Comparison of ENCODE assay signal across 20 cellular contexts in the genomic region with DNA sequence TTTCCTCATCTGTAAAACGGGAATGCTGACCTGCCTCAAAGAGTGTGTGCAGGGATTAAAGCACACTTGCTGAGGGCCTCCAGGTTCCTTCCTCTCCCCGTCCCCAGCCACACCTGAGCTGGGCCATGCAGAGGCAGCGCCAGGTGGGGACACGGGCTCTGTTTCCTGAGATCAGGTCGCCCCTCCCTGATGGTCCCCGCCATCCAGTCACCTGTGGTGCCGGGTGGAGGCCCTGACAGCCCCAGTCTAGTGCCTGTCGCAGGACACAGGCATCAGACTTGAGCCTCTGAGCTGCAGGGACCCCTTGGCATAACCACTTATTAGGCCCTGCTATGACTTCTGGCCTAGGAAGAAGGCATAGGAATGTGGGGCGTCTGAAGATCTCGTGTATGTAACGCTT. TPM values are rescaled to one million over a fixed set of nuclear protein-coding genes. Genes with fewer than 3 reads are reported as not detected.
DNase-seq lines count a peak whose midpoint lies in the region; ATAC-seq and TF ChIP-seq lines count a peak whose summit lies in the region.
"Had no signal": no experiment of that assay in that cellular context is flagged by ENCODE, and none has a peak within 500 bp of the region (broad histone marks: within the 10 kb centered on the region; RNA-seq: fewer than 3 reads in every experiment).

No MANE protein-coding gene starts in this region.

- H3K4me1 Mint-ChIP-seq in activated CD4-positive, alpha-beta T cell treated with anti-CD3 and anti-CD28 coated beads, Interleukin-2, amount 10 ng/mL, durations not matched to agents 24 days and 14 days, result no peaks in the 10 kb centered on the region
- H3K4me1 Mint-ChIP-seq in activated CD4-positive, alpha-beta T cell treated with anti-CD3 and anti-CD28 coated beads, Interleukin-2, amount 10 ng/mL, durations not matched to agents 7 days and 5 days, result no peaks in the 10 kb centered on the region
- H3K4me1 Mint-ChIP-seq: CD4-positive, CD25-positive, alpha-beta regulatory T cell; H9 had no signal

- H3K36me3 ChIP-seq in BE2C (peaks cover 64% of the 10 kb centered on the region), WERI-Rb-1 (peaks cover 32% of the 10 kb centered on the region), parathyroid adenoma (ENCODE audit: control insufficient read depth, insufficient read depth, low read length) (no peaks in the 10 kb centered on the region), breast epithelium (no peaks in the 10 kb centered on the region)

- H3K27ac ChIP-seq in WERI-Rb-1, result peak overlapping the region; percentile 89
- peak overlapping the region; percentile 97 for H3K27ac ChIP-seq in parathyroid adenoma
- H3K27ac ChIP-seq in breast epithelium, result no peak overlapping the region
- H3K27ac ChIP-seq: BLaER1, C4-2B, GM23248 had no signal

- no peak for TF ChIP-seq POLR2A in breast epithelium (IDR thresholded peaks at IDR 0.05)

- H3K4me3 Mint-ChIP-seq in activated CD4-positive, alpha-beta T cell treated with anti-CD3 and anti-CD28 coated beads, Interleukin-2, amount 10 ng/mL, durations not matched to agents 24 days and 14 days, result no peak overlapping the region
- H3K4me3 Mint-ChIP-seq in activated CD4-positive, alpha-beta T cell treated with anti-CD3 and anti-CD28 coated beads, Interleukin-2, amount 10 ng/mL, durations not matched to agents 7 days and 5 days, result no peak overlapping the region
- H3K4me3 Mint-ChIP-seq: CD4-positive, CD25-positive, alpha-beta regulatory T cell; CD8-positive, alpha-beta T cell; H9 had no signal

- ATAC-seq in esophagus mucosa, result no peak
- ATAC-seq: CD8-positive, alpha-beta T cell; HCT116 had no signal

- H3K9me3 ChIP-seq in BE2C, result no peaks in the 10 kb centered on the region
- H3K9me3 ChIP-seq in WERI-Rb-1 (ENCODE audit: severe bottlenecking), result no peaks in the 10 kb centered on the region
- H3K9me3 ChIP-seq in parathyroid adenoma (ENCODE audit: control insufficient read depth, low read length), result no peaks in the 10 kb centered on the region
- H3K9me3 ChIP-seq in breast epithelium, result no peaks in the 10 kb centered on the region
- H3K9me3 ChIP-seq: BLaER1, Caco-2 had no signal

- intact Hi-C loops in activated CD4-positive, alpha-beta T cell treated with anti-CD3 and anti-CD28 coated beads, Interleukin-2, amount 10 ng/mL, durations not matched to agents 24 days and 14 days (cut with micrococcal nuclease), result no loop called here
- intact Hi-C loops in breast epithelium (cut with DNase I; ENCODE audit: low total_unique reads), result no loop called here

- H3K9me3 Mint-ChIP-seq in activated CD4-positive, alpha-beta T cell treated with anti-CD3 and anti-CD28 coated beads, Interleukin-2, amount 10 ng/mL, durations not matched to agents 24 days and 14 days, result no peaks in the 10 kb centered on the region
- H3K9me3 Mint-ChIP-seq in activated CD4-positive, alpha-beta T cell treated with anti-CD3 and anti-CD28 coated beads, Interleukin-2, amount 10 ng/mL, durations not matched to agents 7 days and 5 days, result no peaks in the 10 kb centered on the region
- H3K9me3 Mint-ChIP-seq: CD4-positive, CD25-positive, alpha-beta regulatory T cell; CD8-positive, alpha-beta T cell; H9 had no signal

- H3K4me2 ChIP-seq in parathyroid adenoma (ENCODE audit: low read length), result no peak overlapping the region
- H3K4me2 ChIP-seq: BLaER1 had no signal

- no peaks in the 10 kb centered on the region for H3K36me3 Mint-ChIP-seq in activated CD4-positive, alpha-beta T cell treated with anti-CD3 and anti-CD28 coated beads, Interleukin-2, amount 10 ng/mL, durations not matched to agents 24 days and 14 days (ENCODE audit: low read depth)
- no peaks in the 10 kb centered on the region for H3K36me3 Mint-ChIP-seq in activated CD4-positive, alpha-beta T cell treated with anti-CD3 and anti-CD28 coated beads, Interleukin-2, amount 10 ng/mL, durations not matched to agents 7 days and 5 days (ENCODE audit: low read depth)

- H3K9ac ChIP-seq in parathyroid adenoma, result no peak overlapping the region
- H3K9ac ChIP-seq: BLaER1, GM23248 had no signal

- peak overlapping the region; percentile 13 for H3K27ac Mint-ChIP-seq in activated CD4-positive, alpha-beta T cell treated with anti-CD3 and anti-CD28 coated beads, Interleukin-2, amount 10 ng/mL, durations not matched to agents 24 days and 14 days
- H3K27ac Mint-ChIP-seq in activated CD4-positive, alpha-beta T cell treated with anti-CD3 and anti-CD28 coated beads, Interleukin-2, amount 10 ng/mL, durations not matched to agents 7 days and 5 days, result no peak overlapping the region
- H3K27ac Mint-ChIP-seq: CD4-positive, CD25-positive, alpha-beta regulatory T cell; CD8-positive, alpha-beta T cell had no signal

- H3K79me2 ChIP-seq in parathyroid adenoma, result no peaks in the 10 kb centered on the region

- H2AFZ ChIP-seq in parathyroid adenoma, result no peak overlapping the region
- H2AFZ ChIP-seq: GM23248 had no signal

- H3K27me3 Mint-ChIP-seq in activated CD4-positive, alpha-beta T cell treated with anti-CD3 and anti-CD28 coated beads, Interleukin-2, amount 10 ng/mL, durations not matched to agents 24 days and 14 days, result no peaks in the 10 kb centered on the region
- H3K27me3 Mint-ChIP-seq in activated CD4-positive, alpha-beta T cell treated with anti-CD3 and anti-CD28 coated beads, Interleukin-2, amount 10 ng/mL, durations not matched to agents 7 days and 5 days, result no peaks in the 10 kb centered on the region
- H3K27me3 Mint-ChIP-seq: CD4-positive, CD25-positive, alpha-beta regulatory T cell had no signal

- CTCF ChIA-PET in activated CD4-positive, alpha-beta T cell treated with anti-CD3 and anti-CD28 coated beads, Interleukin-2, amount 10 ng/mL, durations not matched to agents 7 days and 5 days (lab: Charles Lee), result no interaction called here

- H3K4me1 ChIP-seq in BE2C (peaks cover 59% of the 10 kb centered on the region), parathyroid adenoma (peaks cover 59% of the 10 kb centered on the region), breast epithelium (no peaks in the 10 kb centered on the region)
- H3K4me1 ChIP-seq: Caco-2 had no signal

- H3K4me3 ChIP-seq in BE2C (ENCODE audit: low read depth, low read length) (no peak overlapping the region), WERI-Rb-1 (ENCODE audit: low read depth, low read length) (no peak overlapping the region), parathyroid adenoma (ENCODE audit: low read depth, low read length) (no peak overlapping the region), breast epithelium (no peak overlapping the region)
- H3K4me3 ChIP-seq: BLaER1, GM23248 had no signal

- H3K27me3 ChIP-seq in BE2C, result no peaks in the 10 kb centered on the region
- no peaks in the 10 kb centered on the region for H3K27me3 ChIP-seq in WERI-Rb-1 (ENCODE audit: insufficient read depth, low read depth, severe bottlenecking)
- no peaks in the 10 kb centered on the region for H3K27me3 ChIP-seq in parathyroid adenoma (ENCODE audit: control insufficient read depth, insufficient read depth, low read length)
- no peaks in the 10 kb centered on the region for H3K27me3 ChIP-seq in breast epithelium
- H3K27me3 ChIP-seq: BLaER1 had no signal

- TF ChIP-seq CTCF in BE2C (IDR thresholded peaks at IDR 0.05; ENCODE audit: low read depth, low read length), result no peak
- TF ChIP-seq CTCF in WERI-Rb-1 (IDR thresholded peaks at IDR 0.05; ENCODE audit: low read depth, low read length), result no peak
- no peak for TF ChIP-seq CTCF in parathyroid adenoma (IDR thresholded peaks at IDR 0.05)
- no peak for TF ChIP-seq CTCF in breast epithelium (IDR thresholded peaks at IDR 0.05)

- DNase-seq in activated CD4-positive, alpha-beta T cell treated with anti-CD3 and anti-CD28 coated beads, Interleukin-2, amount 10 ng/mL, durations not matched to agents 24 days and 14 days, result no peak
- DNase-seq in activated CD4-positive, alpha-beta T cell treated with anti-CD3 and anti-CD28 coated beads, Interleukin-2, amount 10 ng/mL, durations not matched to agents 7 days and 5 days, result no peak
- DNase-seq in BE2C, result peak; percentile 54
- DNase-seq in WERI-Rb-1, result no peak
- no peak for DNase-seq in NCI-H774 (lab: John Stamatoyannopoulos, UW)
- DNase-seq in breast epithelium (ENCODE audit: low spot score in 2 of 2), result no peak
- DNase-seq: Caco-2; CD4-positive, CD25-positive, alpha-beta regulatory T cell; CD8-positive, alpha-beta T cell; DMS153; DND-41; GM23248; H9 had no signal

- POLR2A ChIA-PET in activated CD4-positive, alpha-beta T cell treated with anti-CD3 and anti-CD28 coated beads, Interleukin-2, amount 10 ng/mL, durations not matched to agents 7 days and 5 days (lab: Charles Lee), result no interaction called here

RNA-seq across cellular contexts. Expression of a gene that starts 12.5 kb away (rescaled TPM):
- total RNA-seq in activated CD4-positive, alpha-beta T cell treated with anti-CD3 and anti-CD28 coated beads, Interleukin-2, amount 10 ng/mL, durations not matched to agents 24 days and 14 days, result not detected in 2 replicates
- total RNA-seq in activated CD4-positive, alpha-beta T cell treated with anti-CD3 and anti-CD28 coated beads, Interleukin-2, amount 10 ng/mL, durations not matched to agents 7 days and 5 days, result not detected
- 6,216 TPM for polyA plus RNA-seq in BE2C (2012; ENCODE audit: insufficient read depth, insufficient read length, low read depth)
- total RNA-seq in breast epithelium (1 to 10 TPM in 1 of 3 donors, under 1 TPM in 1, not detected in 1; 0.98 to 1.3 TPM), esophagus mucosa (0.08 TPM)
- total RNA-seq: A172; Caco-2; CD4-positive, CD25-positive, alpha-beta regulatory T cell; CD8-positive, alpha-beta T cell; GM23248; H4 had no signal
- polyA plus RNA-seq: GM23248 had no signal

Comparison
In these comparisons a context has a peak if more than half of its experiments do, and no peak if none do; other contexts are left out.
1. H3K27ac ChIP-seq: peak in WERI-Rb-1 (single experiment) and parathyroid adenoma (single experiment); none in breast epithelium (0 of 2).